In genomic region chr18:22688877-22689496, GRCh38 we compare ENCODE assay signal across 2 cellular contexts.
TF ChIP-seq lines count a peak whose summit lies in the region.

No MANE protein-coding gene starts in this region.

TF ChIP-seq in A549, 52 proteins besides CTCF, POLR2A, EP300 and RAD21:
- no peak for TF ChIP-seq REST (IDR thresholded peaks at IDR 0.05)
- no peak for TF ChIP-seq MAFK (IDR thresholded peaks at IDR 0.05; ENCODE audit: partially characterized antibody)
- no peak for TF ChIP-seq CBX2 (IDR thresholded peaks at IDR 0.05; ENCODE audit: borderline replicate concordance, low read depth)
- TF ChIP-seq ESRRA (IDR thresholded peaks at IDR 0.05; ENCODE audit: borderline replicate concordance, low read length) = no peak
- TF ChIP-seq GATA3 (IDR thresholded peaks at IDR 0.05; ENCODE audit: borderline replicate concordance) = no peak

TF ChIP-seq in IMR-90, 13 proteins besides CTCF, POLR2A, EP300 and RAD21 (continued from another document):
- TF ChIP-seq MXI1 (IDR thresholded peaks at IDR 0.05; ENCODE audit: borderline replicate concordance, low read depth, low read length) = no peak
- TF ChIP-seq NFE2L2 (IDR thresholded peaks at IDR 0.05; ENCODE audit: low read depth, low read length) = no peak
- TF ChIP-seq CHD1 (IDR thresholded peaks at IDR 0.05; ENCODE audit: low read depth, low read length) = no peak
- no peak for TF ChIP-seq ELK1 (IDR thresholded peaks at IDR 0.05; ENCODE audit: borderline replicate concordance, low read depth, low read length)
- no peak for TF ChIP-seq CEBPB (IDR thresholded peaks at IDR 0.05; ENCODE audit: low read depth, low read length)
- no peak for TF ChIP-seq RFX5 (IDR thresholded peaks at IDR 0.05; ENCODE audit: low read depth, low read length)
